Comparison of ENCODE assay signal across 8 cellular contexts in the genomic region with DNA sequence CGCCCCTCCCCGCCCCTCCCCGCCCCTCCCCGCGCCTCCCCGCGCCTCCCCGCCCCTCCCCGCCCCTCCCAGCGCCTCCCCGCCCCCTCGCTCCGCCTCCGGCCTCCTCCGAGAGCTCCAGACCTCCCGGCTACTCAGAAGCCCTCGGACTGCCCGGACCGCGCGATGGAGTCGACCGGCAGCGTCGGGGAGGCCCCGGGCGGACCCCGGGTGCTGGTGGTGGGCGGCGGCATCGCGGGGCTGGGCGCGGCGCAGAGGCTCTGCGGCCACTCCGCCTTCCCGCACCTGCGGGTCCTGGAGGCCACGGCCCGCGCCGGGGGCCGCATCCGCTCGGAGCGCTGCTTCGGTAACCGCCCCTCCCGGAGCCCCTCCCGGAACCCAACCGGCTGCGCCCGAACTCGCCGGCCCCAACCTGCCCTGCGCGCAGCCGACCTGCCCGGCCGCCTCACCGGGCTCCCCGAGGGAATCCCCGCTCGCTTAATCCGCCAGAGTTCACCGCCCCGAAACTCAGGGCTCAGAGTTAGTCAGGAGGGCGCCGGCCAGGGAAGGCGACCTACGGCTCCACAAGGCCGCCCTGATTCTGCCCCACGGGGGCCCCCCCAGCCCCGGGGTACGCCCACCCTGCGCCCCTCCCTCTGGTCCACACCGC. TPM values are rescaled to one million over a fixed set of nuclear protein-coding genes. Genes with fewer than 3 reads are reported as not detected.
DNase-seq lines count a peak whose midpoint lies in the region; ATAC-seq lines count a peak whose summit lies in the region.

A gene (plus strand): TSS at position 111 of the 649 bp plus-strand sequence. CDS start 55 bp downstream, at position 166.

- H3K27me3 ChIP-seq in HUES64 (ENCODE audit: insufficient read depth, low read length) = peaks cover 57% of the 10 kb centered on the region
- no peaks in the 10 kb centered on the region for H3K27me3 ChIP-seq in effector memory CD4-positive, alpha-beta T cell (replicated peaks; ENCODE audit: control insufficient read depth, insufficient read depth, low read length, poor library complexity, severe bottlenecking)

- H3K4me3 ChIP-seq in HUES64 (ENCODE audit: low read length) = peak within 1 kb of the TSS; percentile 76
- H3K4me3 ChIP-seq in effector memory CD4-positive, alpha-beta T cell (ENCODE audit: insufficient read depth, low read depth, low read length, poor library complexity, severe bottlenecking) = peak within 1 kb of the TSS; percentile 96

- H3K9ac ChIP-seq in HUES64 (ENCODE audit: low read depth, low read length) = peak within 1 kb of the TSS; percentile 66

- peak; percentile 50 for ATAC-seq in GM21390 (IDR thresholded peaks at IDR 0.05; ENCODE audit: unreplicated experiment)

- DNase-seq in Daoy (ENCODE audit: low read depth) (peak; percentile 44), lung microvascular endothelial cell (ENCODE audit: low read depth in 2 of 2) (peak; percentile 62 to 69), DMS79 treated with DMSO at 0.1 percent for 48 hours (lab: John Stamatoyannopoulos, UW) (no peak)
- peak; percentile 47 to 51 for DNase-seq in activated CD4-positive, alpha-beta T cell treated with anti-CD3 and anti-CD28 coated beads, Interleukin-2, amount 50 U/mL, for 4 hours
- peak; percentile 53 to 61 (median 55) for DNase-seq in effector memory CD4-positive, alpha-beta T cell
- DNase-seq in stimulated activated naive CD4-positive, alpha-beta T cell (lab: John Stamatoyannopoulos, UW) = peak in 5 of 6 experiments; percentile 42 to 63 (median 56)

- no peaks in the 10 kb centered on the region for H3K36me3 ChIP-seq in HUES64 (ENCODE audit: insufficient read depth, low read length)
- no peaks in the 10 kb centered on the region for H3K36me3 ChIP-seq in effector memory CD4-positive, alpha-beta T cell (ENCODE audit: control insufficient read depth, insufficient read depth, low read length)

- H3K27ac ChIP-seq in HUES64 (ENCODE audit: low read depth, low read length) = no peak within 1 kb of the TSS
- H3K27ac ChIP-seq in effector memory CD4-positive, alpha-beta T cell (ENCODE audit: insufficient read depth, low read length, poor library complexity, severe bottlenecking) = peak within 1 kb of the TSS; percentile 51

- no peaks in the 10 kb centered on the region for H3K9me3 ChIP-seq in HUES64 (ENCODE audit: insufficient read depth, low read depth, low read length)
- no peaks in the 10 kb centered on the region for H3K9me3 ChIP-seq in effector memory CD4-positive, alpha-beta T cell (ENCODE audit: control insufficient read depth, low read length)

- WGBS in HUES64 = 5% methylated on average over 68 of the region's 78 CpGs

- no peaks in the 10 kb centered on the region for H3K4me1 ChIP-seq in HUES64 (ENCODE audit: insufficient read depth, low read length)
- H3K4me1 ChIP-seq in effector memory CD4-positive, alpha-beta T cell (ENCODE audit: control insufficient read depth, insufficient read depth, low read length, poor library complexity, severe bottlenecking) = peaks cover 13% of the 10 kb centered on the region

RNA-seq across cellular contexts. Expression of the gene that starts here (rescaled TPM):
- 0.48 and 2.1 TPM in 2 replicates for total RNA-seq in Daoy (2014; rRNA removed; shearing (Covaris generic))
- 2.7 TPM for polyA plus RNA-seq in HUES64 (2013, experiment 1 of 2)
- 3.4 TPM for polyA plus RNA-seq in HUES64 (2013, experiment 2 of 2)
- 4.4 and 6.9 TPM in 2 replicates for total RNA-seq in lung microvascular endothelial cell
